Comparison of ENCODE assay signal across 8 cellular contexts in genomic region chr2:178306351-178307073, GRCh38.
DNase-seq lines count a peak whose midpoint lies in the region; ATAC-seq, FAIRE-seq and TF ChIP-seq lines count a peak whose summit lies in the region.

No MANE protein-coding gene starts in this region.

- H3K9me3 ChIP-seq in adrenal gland (replicated peaks in 1 of 3): no peaks in the 10 kb centered on the region
- no peaks in the 10 kb centered on the region for H3K9me3 ChIP-seq in kidney (ENCODE audit: control insufficient read depth in 1 of 2, low read length in 2 of 2)
- H3K9me3 ChIP-seq in testis: no peaks in the 10 kb centered on the region

- no peak for TF ChIP-seq POLR2A in adrenal gland (IDR thresholded peaks at IDR 0.05)
- no peak for TF ChIP-seq POLR2A in testis (IDR thresholded peaks at IDR 0.05)

- H3K9ac ChIP-seq in kidney (ENCODE audit: low read length in 2 of 2): no peak overlapping the region

- H3K4me1 ChIP-seq in adrenal gland (replicated peaks in 1 of 2) (no peaks in the 10 kb centered on the region), kidney (ENCODE audit: control insufficient read depth in 1 of 2, insufficient read depth in 1 of 2, low read depth in 1 of 2, low read length in 2 of 2) (no peaks in the 10 kb centered on the region), testis (no peaks in the 10 kb centered on the region)

- H3K27me3 ChIP-seq in adrenal gland (no peaks in the 10 kb centered on the region), testis (no peaks in the 10 kb centered on the region)

- 28 to 31% (median 30%) methylated on average over 8 of the region's 8 CpGs for WGBS in adrenal gland, 4 donors
- 51 to 67% methylated on average over 8 of the region's 8 CpGs for WGBS in testis, 2 donors

- H3K36me3 ChIP-seq in adrenal gland (replicated peaks in 1 of 2) (no peaks in the 10 kb centered on the region), kidney (ENCODE audit: control insufficient read depth in 1 of 2, insufficient read depth in 2 of 2, low read length in 2 of 2) (no peaks in the 10 kb centered on the region), testis (ENCODE audit: low read depth, missing control alignments) (no peaks in the 10 kb centered on the region)

- intact Hi-C loops in adrenal gland (cut with DNase I): loop anchor here in 1 of 2 donors (5.0 kb wide), 1 partner anchor 106 kb away; no protein-coding TSS in a partner anchor
- intact Hi-C loops in kidney (cut with DNase I): no loop called here
- intact Hi-C loops in testis (cut with DNase I; ENCODE audit: low total_unique reads): no loop called here

- H3K4me3 ChIP-seq in adrenal gland (no peak overlapping the region), kidney (ENCODE audit: low read length in 2 of 2) (no peak overlapping the region), testis (no peak overlapping the region)

- ATAC-seq in GM21360 (IDR thresholded peaks at IDR 0.05; ENCODE audit: unreplicated experiment): peak; percentile 99
- peak; percentile 96 for ATAC-seq in HG03442 (IDR thresholded peaks at IDR 0.05; ENCODE audit: unreplicated experiment)

- DNase-seq in NCI-H1417 (lab: John Stamatoyannopoulos, UW) (peak; percentile 53 to 83 (median 64)), NCI-H1417 treated with DMSO at 0.1 percent for 48 hours (lab: John Stamatoyannopoulos, UW) (no peak), NCI-H774 (lab: John Stamatoyannopoulos, UW) (peak; percentile 45), adrenal gland (peak; percentile 41 to 76 (median 51)), kidney (no peak), testis (peak; percentile 77)

- H3K27ac ChIP-seq in adrenal gland: no peak overlapping the region
- H3K27ac ChIP-seq in kidney (ENCODE audit: low read depth in 2 of 2, low read length in 2 of 2): no peak overlapping the region
- no peak overlapping the region for H3K27ac ChIP-seq in testis

- FAIRE-seq in kidney (lab: Jason Lieb, UNC): no peak

- TF ChIP-seq CTCF in adrenal gland (IDR thresholded peaks at IDR 0.05): peak in 5 of 6 experiments; percentile 23 to 49 (median 45)
- peak; percentile 47 for TF ChIP-seq CTCF in kidney (IDR thresholded peaks at IDR 0.05; ENCODE audit: borderline replicate concordance, extremely low read depth, insufficient read depth)
- peak in 2 of 3 experiments; percentile 12 to 48 for TF ChIP-seq CTCF in testis (IDR thresholded peaks at IDR 0.05)

Comparison
In these comparisons a context has a peak if more than half of its experiments do, and no peak if none do; other contexts are left out.
1. DNase-seq: peak in NCI-H1417 (3 of 3), NCI-H774 (single experiment), adrenal gland (7 of 7) and testis (single experiment); none in NCI-H1417 treated with DMSO at 0.1 percent for 48 hours (single experiment) and kidney (single experiment).
2. Peak in every context shown above with its lines, with median percentiles within 50 percentile points of each other: CTCF ChIP-seq.